Comparison of ENCODE assay signal across 8 cellular contexts in the genomic region with DNA sequence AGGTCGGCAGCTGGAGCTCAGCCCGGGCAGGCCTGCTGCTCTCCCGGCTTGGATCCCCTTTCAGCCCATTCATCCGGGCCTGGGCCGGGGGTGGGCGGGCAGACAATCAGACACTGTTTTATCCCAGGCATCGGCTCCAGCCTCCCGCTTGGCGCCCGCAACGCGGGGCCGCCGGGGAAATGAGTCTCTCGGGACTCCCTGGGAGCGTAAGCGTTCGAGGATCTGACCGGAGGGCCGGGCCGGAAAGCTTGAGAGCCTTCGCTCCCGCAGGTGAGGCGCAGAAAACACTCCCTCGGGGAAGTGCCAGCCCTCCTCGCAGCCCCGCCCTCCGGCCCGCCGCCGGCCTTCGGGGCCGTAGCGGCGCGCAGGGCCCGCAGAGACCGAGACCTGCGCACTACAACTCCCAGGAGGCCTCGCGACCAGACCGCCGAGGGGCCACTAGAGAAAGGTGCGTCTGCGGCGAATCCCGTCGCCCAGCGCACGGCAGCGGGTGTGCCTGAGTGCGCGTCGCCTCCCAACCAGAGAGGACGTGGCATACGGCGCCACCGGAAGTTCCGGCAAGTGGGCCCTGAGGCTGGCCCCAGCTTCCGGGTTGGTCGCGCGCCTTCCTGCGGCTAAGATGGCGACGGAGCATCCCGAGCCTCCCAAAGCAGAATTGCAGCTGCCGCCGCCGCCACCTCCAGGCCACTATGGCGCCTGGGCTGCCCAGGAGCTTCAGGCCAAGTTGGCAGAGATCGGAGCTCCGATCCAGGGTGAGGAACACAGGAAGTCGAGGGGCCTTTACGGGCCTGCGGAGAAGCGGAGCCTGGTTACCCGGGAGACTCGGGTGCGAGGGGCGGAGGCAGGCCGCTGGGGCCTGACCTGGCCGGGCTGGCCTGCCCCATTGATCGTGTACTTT. TPM values are rescaled to one million over a fixed set of nuclear protein-coding genes. Genes with fewer than 3 reads are reported as not detected.
DNase-seq lines count a peak whose midpoint lies in the region; ATAC-seq lines count a peak whose summit lies in the region.

A gene with protein sequence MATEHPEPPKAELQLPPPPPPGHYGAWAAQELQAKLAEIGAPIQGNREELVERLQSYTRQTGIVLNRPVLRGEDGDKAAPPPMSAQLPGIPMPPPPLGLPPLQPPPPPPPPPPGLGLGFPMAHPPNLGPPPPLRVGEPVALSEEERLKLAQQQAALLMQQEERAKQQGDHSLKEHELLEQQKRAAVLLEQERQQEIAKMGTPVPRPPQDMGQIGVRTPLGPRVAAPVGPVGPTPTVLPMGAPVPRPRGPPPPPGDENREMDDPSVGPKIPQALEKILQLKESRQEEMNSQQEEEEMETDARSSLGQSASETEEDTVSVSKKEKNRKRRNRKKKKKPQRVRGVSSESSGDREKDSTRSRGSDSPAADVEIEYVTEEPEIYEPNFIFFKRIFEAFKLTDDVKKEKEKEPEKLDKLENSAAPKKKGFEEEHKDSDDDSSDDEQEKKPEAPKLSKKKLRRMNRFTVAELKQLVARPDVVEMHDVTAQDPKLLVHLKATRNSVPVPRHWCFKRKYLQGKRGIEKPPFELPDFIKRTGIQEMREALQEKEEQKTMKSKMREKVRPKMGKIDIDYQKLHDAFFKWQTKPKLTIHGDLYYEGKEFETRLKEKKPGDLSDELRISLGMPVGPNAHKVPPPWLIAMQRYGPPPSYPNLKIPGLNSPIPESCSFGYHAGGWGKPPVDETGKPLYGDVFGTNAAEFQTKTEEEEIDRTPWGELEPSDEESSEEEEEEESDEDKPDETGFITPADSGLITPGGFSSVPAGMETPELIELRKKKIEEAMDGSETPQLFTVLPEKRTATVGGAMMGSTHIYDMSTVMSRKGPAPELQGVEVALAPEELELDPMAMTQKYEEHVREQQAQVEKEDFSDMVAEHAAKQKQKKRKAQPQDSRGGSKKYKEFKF (plus strand): TSS at position 599 of the 898 bp plus-strand sequence. CDS start 21 bp downstream, at position 620.

- H3K4me1 ChIP-seq in mucosa of rectum (ENCODE audit: control insufficient read depth in 2 of 2, insufficient read depth in 2 of 2, low read length in 2 of 2) = peaks cover 18 to 23% of the 10 kb centered on the region in 2 donors

- peak within 1 kb of the TSS; percentile 95 to 100 (median 97) for H3K27ac Mint-ChIP-seq in IgD-negative memory B cell

- peak; percentile 97 for DNase-seq in DMS114 treated with DMSO at 0.1 percent for 48 hours (lab: John Stamatoyannopoulos, UW; ENCODE audit: unreplicated experiment)
- peak; percentile 47 for DNase-seq in OCI-M2 (lab: John Stamatoyannopoulos, UW; ENCODE audit: unreplicated experiment)
- DNase-seq in activated T-cell treated with anti-CD3 and anti-CD28 coated beads for 4 hours = peak; percentile 87
- peak; percentile 96 for DNase-seq in epithelial cell of prostate (ENCODE audit: low read depth, low spot score)
- peak; percentile 95 for DNase-seq in stimulated activated CD8-positive, alpha-beta memory T cell treated with anti-CD3 and anti-CD28 coated beads, Interleukin-4, amount 100 ng/mL, for 48 hours

- H3K4me3 Mint-ChIP-seq in IgD-negative memory B cell = peak within 1 kb of the TSS; percentile 99 to 100 (median 100)

- H3K4me1 Mint-ChIP-seq in IgD-negative memory B cell = peaks cover 8 to 18% (median 10%) of the 10 kb centered on the region in 3 donors

- peaks cover 20 to 23% of the 10 kb centered on the region in 2 donors for H3K36me3 ChIP-seq in mucosa of rectum (ENCODE audit: control insufficient read depth in 2 of 2, insufficient read depth in 2 of 2, low read length in 2 of 2)

- peak within 1 kb of the TSS; percentile 82 for H3K27ac ChIP-seq in epithelial cell of prostate
- H3K27ac ChIP-seq in mucosa of rectum (ENCODE audit: low read depth in 2 of 2, low read length in 2 of 2) = peak within 1 kb of the TSS; percentile 89 to 92

- H3K9me3 ChIP-seq in mucosa of rectum (ENCODE audit: control insufficient read depth in 2 of 2, low read length in 2 of 2) = no peaks in the 10 kb centered on the region

- ATAC-seq in GM21529 (IDR thresholded peaks at IDR 0.05; ENCODE audit: unreplicated experiment) = peak; percentile 92

- peaks cover 2% of the 10 kb centered on the region for H3K36me3 Mint-ChIP-seq in IgD-negative memory B cell

- peaks cover 6% of the 10 kb centered on the region for H3K27me3 Mint-ChIP-seq in IgD-negative memory B cell

- no peaks in the 10 kb centered on the region for H3K9me3 Mint-ChIP-seq in IgD-negative memory B cell

- H3K4me3 ChIP-seq in mucosa of rectum (ENCODE audit: low read length in 2 of 2) = peak within 1 kb of the TSS; percentile 94 to 97

- H3K27me3 ChIP-seq in mucosa of rectum (ENCODE audit: control insufficient read depth in 2 of 2, insufficient read depth in 2 of 2, low read length in 2 of 2) = no peaks in the 10 kb centered on the region

- H3K9ac ChIP-seq in mucosa of rectum (ENCODE audit: low read depth in 1 of 2, low read length in 2 of 2) = peak within 1 kb of the TSS; percentile 83 to 89

RNA-seq across cellular contexts. Expression of the gene that starts here (rescaled TPM):
- polyA plus RNA-seq in IgD-negative memory B cell = 91.8 TPM

Comparison
In these comparisons a context has a peak if more than half of its experiments do, and no peak if none do; other contexts are left out.
1. Peak in every context shown above with its lines: DNase-seq, ATAC-seq, H3K4me3 ChIP-seq and H3K27ac ChIP-seq.
2. DNase-seq: peak in every context shown above with its lines; median percentile 97 in DMS114 treated with DMSO at 0.1 percent for 48 hours; 96 in epithelial cell of prostate; 95 in stimulated activated CD8-positive, alpha-beta memory T cell treated with anti-CD3 and anti-CD28 coated beads, Interleukin-4, amount 100 ng/mL, for 48 hours; 87 in activated T-cell treated with anti-CD3 and anti-CD28 coated beads for 4 hours; 47 in OCI-M2.